10 cellular contexts compared by ENCODE assay signal in genomic region chr14:49969961-49970360, GRCh38.
DNase-seq lines count a peak whose midpoint lies in the region; ATAC-seq, FAIRE-seq and TF ChIP-seq lines count a peak whose summit lies in the region.
"Had no signal": no experiment of that assay in that cellular context is flagged by ENCODE, and none has a peak within 500 bp of the region (broad histone marks: within the 10 kb centered on the region; RNA-seq: fewer than 3 reads in every experiment).

No MANE protein-coding gene starts in this region.

- no peaks in the 10 kb centered on the region for H3K36me3 Mint-ChIP-seq in IgD-negative memory B cell
- no peaks in the 10 kb centered on the region for H3K36me3 Mint-ChIP-seq in MCF 10A (ENCODE audit: insufficient read depth, unreplicated experiment)
- H3K36me3 Mint-ChIP-seq in natural killer cell treated with Interleukin-12 subunit alpha and Interleukin-12 subunit beta and Interleukin-15 and Interleukin-18, amount 100 ng/mL, for 72 hours, result no peaks in the 10 kb centered on the region

- H3K27me3 Mint-ChIP-seq in IgD-negative memory B cell, result peaks cover 3% of the 10 kb centered on the region
- no peaks in the 10 kb centered on the region for H3K27me3 Mint-ChIP-seq in MCF 10A (ENCODE audit: insufficient read depth, unreplicated experiment)
- no peaks in the 10 kb centered on the region for H3K27me3 Mint-ChIP-seq in natural killer cell treated with Interleukin-12 subunit alpha and Interleukin-12 subunit beta and Interleukin-15 and Interleukin-18, amount 100 ng/mL, for 72 hours

- peaks cover 72% of the 10 kb centered on the region for H3K4me1 ChIP-seq in A549

- peak overlapping the region; percentile 87 to 88 for H3K27ac ChIP-seq in A549

- WGBS in A549 (ENCODE audit: missing lambda C conversion rate), result 86% methylated on average over 5 of the region's 5 CpGs

- H3K9me3 ChIP-seq in A549, result no peaks in the 10 kb centered on the region

- no peak for ATAC-seq in A549
- ATAC-seq in natural killer cell treated with Interleukin-12 subunit alpha and Interleukin-12 subunit beta and Interleukin-15 and Interleukin-18, amount 100 ng/mL, for 72 hours, result no peak

- H3K4me1 Mint-ChIP-seq in IgD-negative memory B cell (peaks cover 34 to 62% (median 35%) of the 10 kb centered on the region in 3 donors), MCF 10A (ENCODE audit: insufficient read depth, unreplicated experiment) (peaks cover 48% of the 10 kb centered on the region)
- H3K4me1 Mint-ChIP-seq in natural killer cell treated with Interleukin-12 subunit alpha and Interleukin-12 subunit beta and Interleukin-15 and Interleukin-18, amount 100 ng/mL, for 72 hours (ENCODE audit: low read depth in 2 of 2), result peaks cover 29 to 33% of the 10 kb centered on the region in 2 donors

- FAIRE-seq in A549 (lab: Jason Lieb, UNC), result no peak

- no peak for TF ChIP-seq POLR2A in A549 (IDR thresholded peaks at IDR 0.05; ENCODE audit: low read length)

- no peak for TF ChIP-seq EP300 in A549 (IDR thresholded peaks at IDR 0.05)

- peak overlapping the region; percentile 54 to 98 (median 93) for H3K27ac Mint-ChIP-seq in IgD-negative memory B cell
- peak overlapping the region; percentile 42 for H3K27ac Mint-ChIP-seq in MCF 10A (ENCODE audit: low read depth, unreplicated experiment)
- peak overlapping the region; percentile 98 to 99 for H3K27ac Mint-ChIP-seq in natural killer cell treated with Interleukin-12 subunit alpha and Interleukin-12 subunit beta and Interleukin-15 and Interleukin-18, amount 100 ng/mL, for 72 hours

- TF ChIP-seq RAD21 in A549 (conservative IDR thresholded peaks at IDR 0.05 in 1 of 2, IDR thresholded peaks at IDR 0.05 in 1 of 2), result no peak

- intact Hi-C loops in MCF 10A (cut with micrococcal nuclease), result no loop called here

- H3K9me3 Mint-ChIP-seq in IgD-negative memory B cell (peaks cover 0 to 4% (median 2%) of the 10 kb centered on the region in 3 donors), MCF 10A (ENCODE audit: unreplicated experiment) (no peaks in the 10 kb centered on the region)
- no peaks in the 10 kb centered on the region for H3K9me3 Mint-ChIP-seq in natural killer cell treated with Interleukin-12 subunit alpha and Interleukin-12 subunit beta and Interleukin-15 and Interleukin-18, amount 100 ng/mL, for 72 hours

- no peak for TF ChIP-seq CTCF in A549 (IDR thresholded peaks at IDR 0.05)
- TF ChIP-seq CTCF in MCF 10A (IDR thresholded peaks at IDR 0.05; ENCODE audit: unreplicated experiment), result no peak

- DNase-seq in A549 (ENCODE audit: low read depth in 1 of 2, low spot score in 1 of 2) (no peak), MCF 10A (ENCODE audit: unreplicated experiment) (no peak), NK-92 (lab: John Stamatoyannopoulos, UW; ENCODE audit: unreplicated experiment) (no peak), HEK293T (ENCODE audit: extremely low spot score) (no peak), activated gamma-delta T cell treated with Interleukin-2 at 50 U/mL for 16 hours (no peak), H4 (ENCODE audit: low spot score) (no peak)
- no peak for DNase-seq in natural killer cell treated with Interleukin-12 subunit alpha and Interleukin-12 subunit beta and Interleukin-15 and Interleukin-18, amount 100 ng/mL, for 72 hours (ENCODE audit: low spot score)
- DNase-seq: glutamatergic neuron, NCI-H748 treated with DMSO at 0.1 percent for 48 hours had no signal

- CTCF ChIA-PET in A549 (lab: Yijun Ruan, JAX), result interaction anchor here (0.9 to 6.1 kb wide), 2 partner anchors 12 to 106 kb away, joined by 4 to 43 read pairs; no protein-coding TSS in a partner anchor
- CTCF ChIA-PET in MCF 10A (lab: Yijun Ruan, JAX), result interaction anchor here (0.7 to 3.6 kb wide), 7 partner anchors 8 to 108 kb away, joined by 3 to 36 read pairs (median 11); no protein-coding TSS in a partner anchor
- CTCF ChIA-PET in HEK293T (lab: Yijun Ruan, JAX), result interaction anchor here (1.4 kb wide), 1 partner anchor 108 kb away, joined by 4 read pairs; no protein-coding TSS in a partner anchor

- H3K4me3 ChIP-seq in A549, result no peak overlapping the region

- H3K4me2 ChIP-seq in A549, result no peak overlapping the region; the same call in 2 of the 3 replicates

- BruUV-seq in MCF 10A (replicated peaks; lab: Mats Ljungman, UMichigan), result no TSS peak

- peak overlapping the region in 2 of 4 donors; percentile 19 to 92 for H3K4me3 Mint-ChIP-seq in IgD-negative memory B cell
- no peak overlapping the region for H3K4me3 Mint-ChIP-seq in MCF 10A (ENCODE audit: unreplicated experiment)
- no peak overlapping the region for H3K4me3 Mint-ChIP-seq in natural killer cell treated with Interleukin-12 subunit alpha and Interleukin-12 subunit beta and Interleukin-15 and Interleukin-18, amount 100 ng/mL, for 72 hours

- POLR2A ChIA-PET in A549 (lab: Yijun Ruan, JAX) (no interaction called here), MCF 10A (lab: Yijun Ruan, JAX) (interaction anchor here (1.1 to 9.2 kb wide), 13 partner anchors 8 to 108 kb away, joined by 3 to 189 read pairs (median 27); partner anchors contain the start of gene ARF6), HEK293T (lab: Yijun Ruan, JAX) (interaction anchor here (0.6 to 2.8 kb wide), 10 partner anchors 8 to 107 kb away, joined by 3 to 9 read pairs (median 4); no protein-coding TSS in a partner anchor)

TF ChIP-seq in A549, 52 proteins besides CTCF, POLR2A, EP300 and RAD21 (continues in another document):
- TF ChIP-seq ATOH8 (CRISPR knock-in tag; IDR thresholded peaks at IDR 0.05; ENCODE audit: low read depth), result no peak
- no peak for TF ChIP-seq CEBPB (IDR thresholded peaks at IDR 0.05)
- no peak for TF ChIP-seq HOXB5 (CRISPR knock-in tag; IDR thresholded peaks at IDR 0.05)
- no peak for TF ChIP-seq EHMT2 (IDR thresholded peaks at IDR 0.05; ENCODE audit: low read depth)
- no peak for TF ChIP-seq MAFK (IDR thresholded peaks at IDR 0.05; ENCODE audit: partially characterized antibody)
- no peak for TF ChIP-seq PBX3 (IDR thresholded peaks at IDR 0.05)
- no peak for TF ChIP-seq PHF8 (IDR thresholded peaks at IDR 0.05; ENCODE audit: borderline replicate concordance, low read depth)
- no peak for TF ChIP-seq RCOR1 (IDR thresholded peaks at IDR 0.05; ENCODE audit: low read depth, low read length)
- no peak for TF ChIP-seq TFCP2L1 (CRISPR knock-in tag; IDR thresholded peaks at IDR 0.05)
- no peak for TF ChIP-seq RARB (CRISPR knock-in tag; IDR thresholded peaks at IDR 0.05)

TF ChIP-seq in HEK293T, 16 proteins besides CTCF, POLR2A, EP300 and RAD21:
- TF ChIP-seq HDGF (IDR thresholded peaks at IDR 0.05; ENCODE audit: borderline replicate concordance) (no peak), BHLHE40 (IDR thresholded peaks at IDR 0.05; ENCODE audit: borderline replicate concordance) (no peak), TARDBP (IDR thresholded peaks at IDR 0.05) (no peak), ELF4 (IDR thresholded peaks at IDR 0.05) (no peak), ARNT (IDR thresholded peaks at IDR 0.05) (no peak), NFRKB (IDR thresholded peaks at IDR 0.05) (no peak), SP1 (IDR thresholded peaks at IDR 0.05) (no peak), PKNOX1 (IDR thresholded peaks at IDR 0.05) (no peak), FOXM1 (IDR thresholded peaks at IDR 0.05; ENCODE audit: borderline replicate concordance) (no peak), LEF1 (IDR thresholded peaks at IDR 0.05; ENCODE audit: borderline replicate concordance) (no peak), SUZ12 (IDR thresholded peaks at IDR 0.05) (no peak), FOXK2 (IDR thresholded peaks at IDR 0.05) (no peak), ZNF384 (IDR thresholded peaks at IDR 0.05) (no peak), CTBP1 (IDR thresholded peaks at IDR 0.05; ENCODE audit: borderline replicate concordance) (no peak), FOXA1 (IDR thresholded peaks at IDR 0.05) (no peak), L3MBTL2 (conservative IDR thresholded peaks at IDR 0.05) (no peak)

Comparison
In these comparisons a context has a peak if more than half of its experiments do, and no peak if none do; other contexts are left out.
1. H3K27ac Mint-ChIP-seq: peak in every context shown above with its lines; median percentile 98 in natural killer cell treated with Interleukin-12 subunit alpha and Interleukin-12 subunit beta and Interleukin-15 and Interleukin-18, amount 100 ng/mL, for 72 hours; 93 in IgD-negative memory B cell; 42 in MCF 10A.